ENCODE assay signal across 17 cellular contexts in the genomic region with DNA sequence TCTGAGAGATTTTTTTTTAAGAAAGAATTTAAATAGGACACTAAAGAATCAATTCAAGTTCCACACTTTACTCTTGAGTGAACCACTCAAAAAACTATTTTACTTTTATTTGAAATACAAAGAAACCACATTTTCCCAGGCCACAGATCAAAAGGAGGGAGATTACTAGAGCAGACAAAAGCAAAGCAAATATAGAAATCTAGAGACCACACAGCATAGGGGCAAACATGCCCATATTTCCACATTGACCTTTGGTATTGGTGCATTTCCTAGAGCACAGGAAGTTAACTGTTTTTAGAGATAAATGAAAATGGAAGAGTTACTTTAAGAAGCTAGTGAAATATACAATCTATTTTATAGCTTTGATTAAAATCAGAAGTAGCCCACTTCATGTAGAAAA. TPM values are rescaled to one million over a fixed set of nuclear protein-coding genes. Genes with fewer than 3 reads are reported as not detected.
A peak's percentile ranks its signal among the peaks of the same experiment; 100 is the strongest.
DNase-seq lines count a peak whose midpoint lies in the region; ATAC-seq lines count a peak whose summit lies in the region.
"Had no signal": no experiment of that assay in that cellular context is flagged by ENCODE, and none has a peak within 500 bp of the region (broad histone marks: within the 10 kb centered on the region; RNA-seq: fewer than 3 reads in every experiment).

No MANE protein-coding gene starts in this region.

- no peaks in the 10 kb centered on the region for H3K9me3 Mint-ChIP-seq in T-helper 2 cell treated with Interferon-gamma antibody and Interleukin-4, amounts not matched to agents 5 μg/mL and 100 μg/mL, for 36 hours
- no peaks in the 10 kb centered on the region for H3K9me3 Mint-ChIP-seq in activated naive CD4-positive, alpha-beta T cell treated with anti-CD3 and anti-CD28 coated beads, Interleukin-2, amount 50 U/mL, for 24 hours
- no peaks in the 10 kb centered on the region for H3K9me3 Mint-ChIP-seq in activated naive CD8-positive, alpha-beta T cell treated with anti-CD3 and anti-CD28 coated beads, Interleukin-2, amount 50 U/mL, for 24 hours
- H3K9me3 Mint-ChIP-seq in stimulated activated effector memory CD8-positive, alpha-beta T cell treated with anti-CD3 and anti-CD28 coated beads, Interleukin-12 subunit alpha, Interleukin-12 subunit beta, amount 100 ng/mL, for 72 hours, result no peaks in the 10 kb centered on the region
- H3K9me3 Mint-ChIP-seq: CD8-positive, alpha-beta T cell; GM23338 had no signal

- H3K4me1 Mint-ChIP-seq in T-helper 2 cell treated with Interferon-gamma antibody and Interleukin-4, amounts not matched to agents 5 μg/mL and 100 μg/mL, for 36 hours (ENCODE audit: low read depth), result peaks cover 34% of the 10 kb centered on the region
- H3K4me1 Mint-ChIP-seq in activated naive CD4-positive, alpha-beta T cell treated with anti-CD3 and anti-CD28 coated beads, Interleukin-2, amount 50 U/mL, for 24 hours, result peaks cover 13% of the 10 kb centered on the region
- peaks cover 20% of the 10 kb centered on the region for H3K4me1 Mint-ChIP-seq in activated naive CD8-positive, alpha-beta T cell treated with anti-CD3 and anti-CD28 coated beads, Interleukin-2, amount 50 U/mL, for 24 hours
- peaks cover 47% of the 10 kb centered on the region for H3K4me1 Mint-ChIP-seq in stimulated activated effector memory CD8-positive, alpha-beta T cell treated with anti-CD3 and anti-CD28 coated beads, Interleukin-12 subunit alpha, Interleukin-12 subunit beta, amount 100 ng/mL, for 72 hours

- H3K4me3 Mint-ChIP-seq in T-helper 2 cell treated with Interferon-gamma antibody and Interleukin-4, amounts not matched to agents 5 μg/mL and 100 μg/mL, for 36 hours, result no peak overlapping the region
- H3K4me3 Mint-ChIP-seq in activated naive CD4-positive, alpha-beta T cell treated with anti-CD3 and anti-CD28 coated beads, Interleukin-2, amount 50 U/mL, for 24 hours, result no peak overlapping the region
- H3K4me3 Mint-ChIP-seq in activated naive CD8-positive, alpha-beta T cell treated with anti-CD3 and anti-CD28 coated beads, Interleukin-2, amount 50 U/mL, for 24 hours, result no peak overlapping the region
- H3K4me3 Mint-ChIP-seq in stimulated activated effector memory CD8-positive, alpha-beta T cell treated with anti-CD3 and anti-CD28 coated beads, Interleukin-12 subunit alpha, Interleukin-12 subunit beta, amount 100 ng/mL, for 72 hours, result no peak overlapping the region
- H3K4me3 Mint-ChIP-seq: CD8-positive, alpha-beta T cell; GM23338 had no signal

- peak; percentile 43 for ATAC-seq in activated naive CD8-positive, alpha-beta T cell treated with anti-CD3 and anti-CD28 coated beads, Interleukin-2, amount 50 U/mL, for 24 hours
- no peak for ATAC-seq in stimulated activated effector memory CD8-positive, alpha-beta T cell treated with anti-CD3 and anti-CD28 coated beads, Interleukin-12 subunit alpha, Interleukin-12 subunit beta, amount 100 ng/mL, for 72 hours
- ATAC-seq: CD8-positive, alpha-beta T cell; GM23338 had no signal

- DNase-seq in T-helper 2 cell treated with Interferon-gamma antibody and Interleukin-4, amounts not matched to agents 5 μg/mL and 100 μg/mL, for 36 hours (ENCODE audit: low spot score), result no peak
- DNase-seq in T-helper 2 cell (no peak), NCI-H446 treated with DMSO at 0.1 percent for 48 hours (lab: John Stamatoyannopoulos, UW) (no peak), SK-N-DZ (ENCODE audit: low spot score) (no peak)
- no peak for DNase-seq in activated naive CD4-positive, alpha-beta T cell treated with anti-CD3 and anti-CD28 coated beads, Interleukin-2, amount 50 U/mL, for 16 hours
- no peak for DNase-seq in activated naive CD8-positive, alpha-beta T cell treated with anti-CD3 and anti-CD28 coated beads, Interleukin-2, amount 50 U/mL, for 24 hours
- no peak for DNase-seq in stimulated activated effector memory CD8-positive, alpha-beta T cell treated with anti-CD3 and anti-CD28 coated beads, Interleukin-12 subunit alpha, Interleukin-12 subunit beta, amount 100 ng/mL, for 72 hours (ENCODE audit: low spot score in 2 of 2)
- DNase-seq: C1 segment of cervical spinal cord; CD8-positive, alpha-beta T cell; COR-L47; DMS153; DMS79 treated with DMSO at 0.1 percent for 48 hours; EL; GDM1; H7 had no signal

- H3K27me3 Mint-ChIP-seq in T-helper 2 cell treated with Interferon-gamma antibody and Interleukin-4, amounts not matched to agents 5 μg/mL and 100 μg/mL, for 36 hours (ENCODE audit: low read depth), result no peaks in the 10 kb centered on the region
- no peaks in the 10 kb centered on the region for H3K27me3 Mint-ChIP-seq in activated naive CD4-positive, alpha-beta T cell treated with anti-CD3 and anti-CD28 coated beads, Interleukin-2, amount 50 U/mL, for 24 hours
- no peaks in the 10 kb centered on the region for H3K27me3 Mint-ChIP-seq in activated naive CD8-positive, alpha-beta T cell treated with anti-CD3 and anti-CD28 coated beads, Interleukin-2, amount 50 U/mL, for 24 hours

- peak overlapping the region; percentile 17 for H3K27ac Mint-ChIP-seq in T-helper 2 cell treated with Interferon-gamma antibody and Interleukin-4, amounts not matched to agents 5 μg/mL and 100 μg/mL, for 36 hours
- peak overlapping the region; percentile 53 for H3K27ac Mint-ChIP-seq in activated naive CD4-positive, alpha-beta T cell treated with anti-CD3 and anti-CD28 coated beads, Interleukin-2, amount 50 U/mL, for 24 hours
- H3K27ac Mint-ChIP-seq in activated naive CD8-positive, alpha-beta T cell treated with anti-CD3 and anti-CD28 coated beads, Interleukin-2, amount 50 U/mL, for 24 hours, result peak overlapping the region; percentile 29
- H3K27ac Mint-ChIP-seq in stimulated activated effector memory CD8-positive, alpha-beta T cell treated with anti-CD3 and anti-CD28 coated beads, Interleukin-12 subunit alpha, Interleukin-12 subunit beta, amount 100 ng/mL, for 72 hours, result peak overlapping the region; percentile 38
- H3K27ac Mint-ChIP-seq: GM23338 had no signal

- H3K36me3 Mint-ChIP-seq in T-helper 2 cell treated with Interferon-gamma antibody and Interleukin-4, amounts not matched to agents 5 μg/mL and 100 μg/mL, for 36 hours (ENCODE audit: low read depth), result peaks cover 52% of the 10 kb centered on the region
- H3K36me3 Mint-ChIP-seq in activated naive CD4-positive, alpha-beta T cell treated with anti-CD3 and anti-CD28 coated beads, Interleukin-2, amount 50 U/mL, for 24 hours, result peaks cover 2% of the 10 kb centered on the region
- peaks cover 30% of the 10 kb centered on the region for H3K36me3 Mint-ChIP-seq in activated naive CD8-positive, alpha-beta T cell treated with anti-CD3 and anti-CD28 coated beads, Interleukin-2, amount 50 U/mL, for 24 hours (ENCODE audit: low read depth)
- peaks cover 89% of the 10 kb centered on the region for H3K36me3 Mint-ChIP-seq in stimulated activated effector memory CD8-positive, alpha-beta T cell treated with anti-CD3 and anti-CD28 coated beads, Interleukin-12 subunit alpha, Interleukin-12 subunit beta, amount 100 ng/mL, for 72 hours

RNA-seq across cellular contexts. Expression of gene ZCWPW2, which starts 27.5 kb away (rescaled TPM):
- polyA plus RNA-seq in SK-N-DZ (2014; cell fraction: cytosol; rRNA removed), result 0.13 and 0.20 TPM in 2 replicates
- polyA plus RNA-seq in SK-N-DZ (2014; cell fraction: nucleus; rRNA removed), result 0.35 TPM in 1 of 2 replicates, not detected in the other

RNA-seq across cellular contexts. Expression of gene AZI2, which starts 27.6 kb away (rescaled TPM):
- 83.7 and 155 TPM in 2 replicates for polyA plus RNA-seq in SK-N-DZ (2014; cell fraction: cytosol; rRNA removed)
- polyA plus RNA-seq in SK-N-DZ (2014; cell fraction: nucleus; rRNA removed), result 83.5 and 109 TPM in 2 replicates
